In genomic region chr4:102657206-102657605, GRCh38 we compare ENCODE assay signal across 8 cellular contexts.
"Had no signal": no experiment of that assay in that cellular context is flagged by ENCODE, and none has a peak within 500 bp of the region (broad histone marks: within the 10 kb centered on the region; RNA-seq: fewer than 3 reads in every experiment).

No MANE protein-coding gene starts in this region.

- ATAC-seq: GM23338, K562 had no signal

- DNase-seq: H9, HCEC 1CT, IMR-90 had no signal

- H3K4me3 ChIP-seq: GM23338, K562 had no signal

- FAIRE-seq: H1, H54, HTR-8/SVneo had no signal
